ENCODE assay signal across 24 cellular contexts in the genomic region with DNA sequence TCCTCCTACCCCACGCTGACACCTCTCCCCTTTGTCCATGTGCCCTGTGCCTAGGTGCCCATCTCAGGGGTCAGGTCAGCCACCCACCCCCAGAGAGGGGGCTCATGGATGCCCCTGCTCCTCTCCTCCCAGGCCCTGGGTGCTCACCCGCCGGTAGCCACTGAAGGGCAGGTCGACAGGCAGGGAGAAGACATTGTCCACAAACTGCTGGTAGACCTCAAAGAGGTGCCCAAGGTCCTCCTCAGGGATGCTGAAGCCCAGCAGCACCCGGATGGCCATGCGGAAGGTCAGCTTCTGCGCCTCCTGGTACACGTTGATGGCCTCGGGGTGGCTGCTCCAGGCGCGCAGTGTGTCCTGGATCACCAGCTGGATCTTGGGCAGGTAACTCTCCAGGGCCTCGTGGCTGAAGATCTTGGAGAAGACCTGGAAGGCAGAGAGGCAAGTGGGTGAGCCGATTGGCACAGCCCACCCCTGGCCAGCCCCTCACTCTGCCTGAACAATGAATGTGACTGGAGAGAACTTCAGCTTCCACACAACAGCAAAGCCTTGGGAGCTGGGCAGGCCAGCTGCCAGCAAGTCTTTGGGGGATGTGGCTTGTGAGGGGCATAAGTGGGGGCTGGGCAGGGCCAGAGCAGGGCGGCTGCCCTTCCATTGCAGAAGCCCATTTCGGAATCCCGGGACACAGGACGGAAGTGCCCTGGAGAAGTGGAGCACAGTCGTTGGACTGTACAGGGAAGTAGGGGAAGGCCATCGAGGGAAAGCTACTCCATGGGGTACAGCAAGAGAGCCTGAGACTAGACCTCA. TPM values are rescaled to one million over a fixed set of nuclear protein-coding genes. Genes with fewer than 3 reads are reported as not detected.
"Had no signal": no experiment of that assay in that cellular context is flagged by ENCODE, and none has a peak within 500 bp of the region (broad histone marks: within the 10 kb centered on the region; RNA-seq: fewer than 3 reads in every experiment).

No MANE protein-coding gene starts in this region.

- H3K4me1 ChIP-seq: breast epithelium, pancreas, uterus had no signal

- H3K27ac Mint-ChIP-seq: activated CD8-positive, alpha-beta T cell treated with anti-CD3 and anti-CD28 coated beads for 36 hours; activated naive CD4-positive, alpha-beta T cell treated with anti-CD3 and anti-CD28 coated beads, Interleukin-2, amount 50 U/mL, for 24 hours; activated T-helper 2 cell treated with anti-CD3 and anti-CD28 coated beads, Interferon-gamma antibody, Interleukin-2, Interleukin-4, amounts not matched to agents 10 μg/mL and 5 μg/mL and 100 μg/mL, durations not matched to agents 14 hours and 24 hours and 36 hours; dendritic cell treated with granulocyte-macrophage colony-stimulating factor and Interleukin-4, amounts not matched to agents 40 ng/mL and 50 ng/mL, for 4 days; naive B cell; T-helper 2 cell treated with Interferon-gamma antibody and Interleukin-4, amounts not matched to agents 5 μg/mL and 100 μg/mL, for 36 hours had no signal

- DNase-seq: activated CD4-positive, alpha-beta T cell treated with anti-CD3 and anti-CD28 coated beads for 4 hours; activated CD8-positive, alpha-beta T cell treated with anti-CD3 and anti-CD28 coated beads for 36 hours; activated T-cell treated with anti-CD3 and anti-CD28 coated beads, Interleukin-2, amount 50 U/mL, for 1 hour; effector memory CD4-positive, alpha-beta T cell; foreskin fibroblast; glutamatergic neuron; hypothalamus; islet precursor cell; mucosa of descending colon; naive B cell; stimulated activated CD4-positive, alpha-beta T cell treated with anti-CD3 and anti-CD28 coated beads, Interleukin-12 subunit alpha, Interleukin-12 subunit beta, amount 100 ng/mL, for 4 hours; stimulated activated CD4-positive, alpha-beta T cell treated with anti-CD3 and anti-CD28 coated beads, Interleukin-1b, Interleukin-23, amount 100 ng/mL, for 48 hours; stimulated activated naive CD4-positive, alpha-beta T cell treated with Interleukin-2 at 50 U/mL for 16 hours; uterus had no signal

- H3K27ac ChIP-seq: breast epithelium, pancreas, tibial artery, uterus had no signal

- H3K9me3 Mint-ChIP-seq: activated CD8-positive, alpha-beta T cell treated with anti-CD3 and anti-CD28 coated beads for 36 hours; activated naive CD4-positive, alpha-beta T cell treated with anti-CD3 and anti-CD28 coated beads, Interleukin-2, amount 50 U/mL, for 24 hours; activated T-helper 2 cell treated with anti-CD3 and anti-CD28 coated beads, Interferon-gamma antibody, Interleukin-2, Interleukin-4, amounts not matched to agents 10 μg/mL and 5 μg/mL and 100 μg/mL, durations not matched to agents 14 hours and 24 hours and 36 hours; dendritic cell treated with granulocyte-macrophage colony-stimulating factor and Interleukin-4, amounts not matched to agents 40 ng/mL and 50 ng/mL, for 4 days; naive B cell; T-helper 2 cell treated with Interferon-gamma antibody and Interleukin-4, amounts not matched to agents 5 μg/mL and 100 μg/mL, for 36 hours had no signal

- H3K4me1 Mint-ChIP-seq: activated naive CD4-positive, alpha-beta T cell treated with anti-CD3 and anti-CD28 coated beads, Interleukin-2, amount 50 U/mL, for 24 hours had no signal

- H3K36me3 Mint-ChIP-seq: activated naive CD4-positive, alpha-beta T cell treated with anti-CD3 and anti-CD28 coated beads, Interleukin-2, amount 50 U/mL, for 24 hours; naive B cell had no signal

- H3K36me3 ChIP-seq: breast epithelium, pancreas, tibial artery, uterus had no signal

- H3K9me3 ChIP-seq: breast epithelium, mucosa of descending colon, pancreas, tibial artery, uterus had no signal

- H3K27me3 ChIP-seq: breast epithelium, pancreas, uterus had no signal

- FAIRE-seq: astrocyte, pancreas, TTC549 had no signal

- H3K4me3 ChIP-seq: breast epithelium, mucosa of descending colon, pancreas, tibial artery, uterus had no signal

- H3K4me3 Mint-ChIP-seq: activated CD8-positive, alpha-beta T cell treated with anti-CD3 and anti-CD28 coated beads for 36 hours; activated naive CD4-positive, alpha-beta T cell treated with anti-CD3 and anti-CD28 coated beads, Interleukin-2, amount 50 U/mL, for 24 hours; dendritic cell treated with granulocyte-macrophage colony-stimulating factor and Interleukin-4, amounts not matched to agents 40 ng/mL and 50 ng/mL, for 4 days; naive B cell; T-helper 2 cell treated with Interferon-gamma antibody and Interleukin-4, amounts not matched to agents 5 μg/mL and 100 μg/mL, for 36 hours had no signal

- ATAC-seq: activated CD8-positive, alpha-beta T cell treated with anti-CD3 and anti-CD28 coated beads for 36 hours; left lobe of liver; mucosa of descending colon; pancreas had no signal

RNA-seq across cellular contexts. Expression of a gene that starts 12.5 kb away (rescaled TPM):
- total RNA-seq: activated CD8-positive, alpha-beta T cell treated with anti-CD3 and anti-CD28 coated beads for 36 hours; activated T-helper 2 cell treated with anti-CD3 and anti-CD28 coated beads, Interferon-gamma antibody, Interleukin-2, Interleukin-4, amounts not matched to agents 10 μg/mL and 5 μg/mL and 100 μg/mL, durations not matched to agents 14 hours and 24 hours and 36 hours had no signal
